ENCODE assay signal across 8 cellular contexts in the genomic region with DNA sequence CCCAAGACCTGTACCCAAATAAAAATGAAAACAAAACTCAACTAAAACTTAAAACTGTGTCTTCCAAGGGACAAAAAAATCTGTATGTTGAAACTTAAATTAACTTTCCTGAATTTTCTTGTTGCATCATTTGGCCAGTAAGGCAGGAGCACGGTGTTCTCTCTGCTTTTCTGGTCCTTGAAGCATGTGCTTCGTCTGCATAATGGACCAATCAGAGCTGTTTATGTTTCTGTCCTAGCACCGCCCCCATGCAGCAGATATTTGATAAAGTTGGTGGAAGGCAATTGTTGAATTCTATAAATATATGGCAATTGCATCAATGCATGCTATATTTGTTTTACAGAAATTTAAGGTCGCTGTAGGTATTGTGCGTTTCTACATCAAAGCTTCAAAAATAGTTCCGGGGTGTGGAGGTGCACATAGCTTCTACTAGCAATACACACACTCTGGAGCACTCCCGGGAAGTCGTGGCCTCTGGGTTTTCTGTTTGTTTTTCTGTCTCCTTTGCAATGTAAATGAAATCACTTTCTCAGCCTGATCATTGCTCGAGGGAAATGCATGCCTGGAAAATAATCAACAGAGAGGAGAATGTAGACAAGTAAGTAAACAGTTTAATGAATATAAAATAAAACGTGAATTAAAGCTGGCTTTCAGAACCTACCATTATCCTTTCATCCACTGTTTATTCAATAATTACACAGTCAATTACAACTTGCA.
DNase-seq lines count a peak whose midpoint lies in the region; ATAC-seq, FAIRE-seq and TF ChIP-seq lines count a peak whose summit lies in the region.
"Not testable (repeated sequence)": the region's sequence is repeated elsewhere in the genome, so short reads cannot be mapped to it uniquely, and the experiment has no call there.

No MANE protein-coding gene starts in this region.

- H3T11ph ChIP-seq in H9 (ENCODE audit: low read length): not testable (repeated sequence)

- not testable (repeated sequence) for H3K79me1 ChIP-seq in H9 (ENCODE audit: insufficient read depth, low read depth, low read length, poor library complexity, severe bottlenecking); H1 (ENCODE audit: low read depth, low read length)

- H3K27ac ChIP-seq in H9 (ENCODE audit: insufficient read length, low read depth, low read length); H1 (ENCODE audit: low read depth, low read length): not testable (repeated sequence)

- not testable (repeated sequence) for H3K79me2 ChIP-seq in H9 (ENCODE audit: insufficient read depth, low read length); H1 (ENCODE audit: control insufficient read depth in 1 of 2, insufficient read depth in 2 of 2, low read length in 2 of 2)

- not testable (repeated sequence) for H4K91ac ChIP-seq in H9 (ENCODE audit: insufficient read length, low read depth, low read length); H1 (replicated peaks; ENCODE audit: insufficient read length, low read length)

- TF ChIP-seq POLR2A in H1 (IDR thresholded peaks at IDR 0.05; ENCODE audit: control extremely low read depth in 1 of 2, low read depth in 2 of 2, low read length in 2 of 2): not testable (repeated sequence)

- not testable (repeated sequence) for H3K4me2 ChIP-seq in H9 (ENCODE audit: insufficient read depth, insufficient read length, low read length); H1 (ENCODE audit: insufficient read depth in 1 of 2, low read depth in 2 of 2, low read length in 2 of 2)

- H3K27ac Mint-ChIP-seq in H9: peak overlapping the region; percentile 80 to 87 (median 81)
- not testable (repeated sequence) for H3K27ac Mint-ChIP-seq in activated T-cell treated with anti-CD3 and anti-CD28 coated beads, Interleukin-2, amount 50 U/mL, for 72 hours
- H3K27ac Mint-ChIP-seq in memory B cell: peak overlapping the region; percentile 97

- H3K4ac ChIP-seq in H9 (ENCODE audit: low read depth, low read length); H1 (replicated peaks; ENCODE audit: insufficient read length, low read depth, low read length): not testable (repeated sequence)

- TF ChIP-seq EP300 in H1 (IDR thresholded peaks at IDR 0.05; ENCODE audit: borderline replicate concordance in 1 of 2, low read depth in 2 of 2, low read length in 2 of 2): not testable (repeated sequence)

- not testable (repeated sequence) for H4K5ac ChIP-seq in H9 (ENCODE audit: insufficient read length, low read depth, low read length); H1 (ENCODE audit: insufficient read length, low read depth, low read length)

- H3K27me3 ChIP-seq in H9 (ENCODE audit: insufficient read depth, low read length); H1 (replicated peaks in 1 of 4; ENCODE audit: control insufficient read depth in 3 of 4, extremely low read depth in 1 of 4, insufficient read depth in 3 of 4, low read length in 3 of 4): not testable (repeated sequence)

- CTCF ChIA-PET in H1 (lab: Charles Lee; ENCODE audit: partially characterized antibody): interaction anchor here (0.5 to 4.9 kb wide), 4 partner anchors 51 to 124 kb away, joined by 3 to 23 read pairs (median 4); no protein-coding TSS in a partner anchor

- H2BK120ac ChIP-seq in H9 (ENCODE audit: low read depth, low read length, poor library complexity, severe bottlenecking); H1 (replicated peaks; ENCODE audit: low read depth, low read length): not testable (repeated sequence)

- not testable (repeated sequence) for H4K8ac ChIP-seq in H9 (replicated peaks; ENCODE audit: insufficient read length, low read depth, low read length); H1 (ENCODE audit: extremely low read depth, insufficient read depth, low read length)

- not testable (repeated sequence) for H3K56ac ChIP-seq in H9 (ENCODE audit: insufficient read length, low read depth, low read length); H1 (replicated peaks; ENCODE audit: insufficient read length, low read depth, low read length)

- H3K4me1 ChIP-seq in H9 (ENCODE audit: insufficient read depth, low read length): not testable (repeated sequence)
- H3K4me1 ChIP-seq in H1 (replicated peaks in 1 of 4; ENCODE audit: control insufficient read depth in 3 of 4, insufficient read depth in 4 of 4, low read length in 3 of 4): peaks cover 7 to 32% (median 17%) of the 10 kb centered on the region in 4 experiments; a peak in 6 of 7 replicates

- WGBS in H9 (ENCODE audit: extremely low coverage, insufficient read length, low lambda C conversion rate): no CpG with 5 or more reads among the region's 10 CpGs
- WGBS in H1 (ENCODE audit: extremely low coverage in 1 of 2, insufficient coverage in 1 of 2, insufficient read length in 1 of 2, insufficient replicate concordance in 2 of 2, low coverage in 1 of 2, low lambda C conversion rate in 2 of 2, missing lambda C conversion rate in 1 of 2), 2 experiments: 44% methylated on average over 10 of the region's 10 CpGs; no CpG with 5 or more reads in 1 of the 2 experiments

- H3K4me3 ChIP-seq in H1 (ENCODE audit: extremely low read depth in 1 of 4, insufficient read depth in 2 of 4, low read depth in 3 of 4, low read length in 4 of 4): not testable (repeated sequence)

- H2AK5ac ChIP-seq in H9 (ENCODE audit: insufficient read length, low read length); H1 (ENCODE audit: low read depth, low read length): not testable (repeated sequence)

- not testable (repeated sequence) for DNase-seq in H9; activated T-cell treated with anti-CD3 and anti-CD28 coated beads, Interleukin-2, amount 50 U/mL, for 72 hours; H1 (ENCODE audit: low read depth in 1 of 2, low spot score in 2 of 2); memory B cell (ENCODE audit: low spot score in 2 of 2)
- DNase-seq in NCI-H1105 treated with DMSO at 0.1 percent for 48 hours (lab: John Stamatoyannopoulos, UW): peak; percentile 92
- peak; percentile 21 for DNase-seq in NCI-H748 (lab: John Stamatoyannopoulos, UW; ENCODE audit: unreplicated experiment)
- DNase-seq in renal cortical epithelial cell (ENCODE audit: low read depth): peak; percentile 70

- TF ChIP-seq CTCF in H9 (conservative IDR thresholded peaks at IDR 0.05); H1 (IDR thresholded peaks at IDR 0.05; ENCODE audit: control extremely low read depth in 1 of 3, insufficient read depth in 1 of 3, low read depth in 1 of 3, low read length in 3 of 3): not testable (repeated sequence)

- H2BK20ac ChIP-seq in H9 (ENCODE audit: low read depth, low read length, poor library complexity, severe bottlenecking): not testable (repeated sequence)
- peak overlapping the region; percentile 61; the same call in 1 of the 2 replicates for H2BK20ac ChIP-seq in H1 (ENCODE audit: low read length)

- H2BK12ac ChIP-seq in H9 (ENCODE audit: insufficient read length, low read depth, low read length): not testable (repeated sequence)
- H2BK12ac ChIP-seq in H1 (ENCODE audit: low read depth, low read length): peak overlapping the region; percentile 99; the same call in 1 of the 2 replicates

- H3K36me3 Mint-ChIP-seq in H9 (ENCODE audit: insufficient read depth in 1 of 3, low read depth in 3 of 3); activated T-cell treated with anti-CD3 and anti-CD28 coated beads, Interleukin-2, amount 50 U/mL, for 72 hours (ENCODE audit: insufficient read depth in 2 of 2); memory B cell: not testable (repeated sequence)

- H3K9ac ChIP-seq in H9 (ENCODE audit: extremely low read depth, insufficient read length, low read length); H1 (replicated peaks in 1 of 4; ENCODE audit: extremely low read depth in 1 of 4, low read depth in 3 of 4, low read length in 3 of 4): not testable (repeated sequence)

- not testable (repeated sequence) for ATAC-seq in activated T-cell treated with anti-CD3 and anti-CD28 coated beads, Interleukin-2, amount 50 U/mL, for 72 hours (replicated peaks in 1 of 2); memory B cell (ENCODE audit: low read depth)

- FAIRE-seq in A204.1 (lab: Jason Lieb, UNC): peak; percentile 82
- not testable (repeated sequence) for FAIRE-seq in H1 (lab: Jason Lieb, UNC)

- H3K9me3 Mint-ChIP-seq in H9; activated T-cell treated with anti-CD3 and anti-CD28 coated beads, Interleukin-2, amount 50 U/mL, for 72 hours; memory B cell: not testable (repeated sequence)

- POLR2A ChIA-PET in H1 (lab: Charles Lee; ENCODE audit: partially characterized antibody): interaction anchor here (1.0 to 1.2 kb wide), 2 partner anchors 9 to 128 kb away, joined by 3 read pairs; no protein-coding TSS in a partner anchor

- H2AFZ ChIP-seq in H9 (ENCODE audit: low read length): not testable (repeated sequence)
- H2AFZ ChIP-seq in H1 (ENCODE audit: low read length): peak overlapping the region; percentile 23; the same call in 1 of the 2 replicates

- H3K14ac ChIP-seq in H9 (ENCODE audit: insufficient read depth, low read length); H1 (ENCODE audit: insufficient read length): not testable (repeated sequence)

- H3K23ac ChIP-seq in H9 (ENCODE audit: insufficient read length, low read depth, low read length); H1 (ENCODE audit: insufficient read length): not testable (repeated sequence)

- peaks cover 60% of the 10 kb centered on the region in 2 experiments for H3K4me1 Mint-ChIP-seq in H9
- H3K4me1 Mint-ChIP-seq in activated T-cell treated with anti-CD3 and anti-CD28 coated beads, Interleukin-2, amount 50 U/mL, for 72 hours (ENCODE audit: low read depth): peaks cover 50% of the 10 kb centered on the region
- H3K4me1 Mint-ChIP-seq in memory B cell: peaks cover 32% of the 10 kb centered on the region

- H4K20me1 ChIP-seq in H9 (ENCODE audit: control insufficient read depth, insufficient read depth, insufficient read length); H1 (replicated peaks in 1 of 2; ENCODE audit: control insufficient read depth in 1 of 2, insufficient read depth in 2 of 2, low read length in 2 of 2): not testable (repeated sequence)

- H2BK5ac ChIP-seq in H9 (ENCODE audit: insufficient read length, low read length): not testable (repeated sequence)
- H2BK5ac ChIP-seq in H1 (ENCODE audit: low read depth, low read length): peak overlapping the region; percentile 86; the same call in 1 of the 2 replicates

- H3K9me3 ChIP-seq in H9 (ENCODE audit: control insufficient read depth, low read depth, low read length); H1 (ENCODE audit: insufficient read depth in 2 of 2, low read depth in 1 of 2, low read length in 1 of 2): not testable (repeated sequence)

- H3K27me3 Mint-ChIP-seq in H9 (ENCODE audit: low read depth); activated T-cell treated with anti-CD3 and anti-CD28 coated beads, Interleukin-2, amount 50 U/mL, for 72 hours (ENCODE audit: low read depth); memory B cell: not testable (repeated sequence)

- not testable (repeated sequence) for H2BK15ac ChIP-seq in H9 (ENCODE audit: low read depth, low read length); H1 (ENCODE audit: low read length)

- not testable (repeated sequence) for H3K18ac ChIP-seq in H9 (ENCODE audit: insufficient read length, low read depth, low read length); H1 (ENCODE audit: extremely low read depth, low read length)

- H3K23me2 ChIP-seq in H9 (ENCODE audit: insufficient read length, low read depth, low read length, poor library complexity, severe bottlenecking); H1 (ENCODE audit: low read depth, low read length): not testable (repeated sequence)

- H3K36me3 ChIP-seq in H1 (ENCODE audit: control insufficient read depth in 2 of 4, insufficient read depth in 4 of 4, low read length in 3 of 4): not testable (repeated sequence)

- H3K4me3 Mint-ChIP-seq in H9: 0 out of 5 replicates have a peak overlapping the region, but pooled peaks of 1 of the 2 experiments have one; percentile 1
- H3K4me3 Mint-ChIP-seq in activated T-cell treated with anti-CD3 and anti-CD28 coated beads, Interleukin-2, amount 50 U/mL, for 72 hours: peak overlapping the region; percentile 34 to 35
- H3K4me3 Mint-ChIP-seq in memory B cell: not testable (repeated sequence)

- TF ChIP-seq RAD21 in H1 (IDR thresholded peaks at IDR 0.05 in 1 of 2, conservative IDR thresholded peaks at IDR 0.05 in 1 of 2; ENCODE audit: low read depth in 2 of 2, low read length in 2 of 2): not testable (repeated sequence)
